ENCODE assay signal across 8 cellular contexts in the genomic region with DNA sequence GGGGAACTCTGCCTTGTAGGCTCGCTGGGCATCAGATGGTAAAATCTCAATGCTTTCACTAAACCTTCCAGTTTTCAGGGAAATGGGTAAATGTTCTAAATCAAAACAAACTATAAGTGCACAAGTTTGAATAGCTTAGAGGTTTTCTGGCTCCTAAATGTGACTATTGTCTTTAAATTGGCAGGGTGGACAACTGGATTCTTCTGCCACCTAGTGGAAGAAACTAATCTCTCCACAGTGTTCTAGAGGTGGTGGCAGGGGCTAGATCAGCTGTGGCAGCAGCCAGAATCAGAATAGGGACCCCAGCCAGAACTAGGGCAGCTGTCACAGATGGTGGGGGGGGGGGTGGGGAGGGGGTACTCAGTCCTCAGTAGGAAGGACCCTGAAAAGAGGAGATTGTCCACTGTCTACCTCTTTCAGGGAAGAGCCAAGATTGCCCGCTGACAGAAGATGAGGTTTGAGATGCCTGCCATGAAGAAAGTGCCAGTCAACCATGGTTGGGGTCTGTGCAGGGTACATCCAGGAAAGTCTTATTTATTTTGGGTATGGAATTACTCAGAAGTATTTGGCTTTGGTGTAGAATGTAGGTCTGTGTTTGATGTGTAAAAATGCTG.
A peak's percentile ranks its signal among the peaks of the same experiment; 100 is the strongest.
DNase-seq lines count a peak whose midpoint lies in the region; ATAC-seq and TF ChIP-seq lines count a peak whose summit lies in the region.

No MANE protein-coding gene starts in this region.

- POLR2A ChIA-PET in HEK293 (lab: Yijun Ruan, JAX), result no interaction called here

- peak; percentile 10 for DNase-seq in NCI-H2171 treated with DMSO at 0.1 percent for 48 hours (lab: John Stamatoyannopoulos, UW)
- DNase-seq in NCI-H2171 (lab: John Stamatoyannopoulos, UW), result no peak
- DNase-seq in OCI-M1 (lab: John Stamatoyannopoulos, UW), result peak; percentile 81
- DNase-seq in endothelial cell (ENCODE audit: low spot score), result peak; percentile 36
- DNase-seq in mucosa of descending colon, result peak in 1 of 3 donors; percentile 38
- no peak for DNase-seq in NK-92 treated with Interleukin-12 subunit alpha and Interleukin-12 subunit beta, amount 100 ng/mL, for 24 hours (lab: John Stamatoyannopoulos, UW)

- no peaks in the 10 kb centered on the region for H3K36me3 ChIP-seq in HEK293 (ENCODE audit: control insufficient read depth in 2 of 2, insufficient read depth in 1 of 2, low read length in 2 of 2)
- no peaks in the 10 kb centered on the region for H3K36me3 ChIP-seq in mucosa of descending colon (ENCODE audit: low read depth)

- no peak overlapping the region for H3K27ac ChIP-seq in HEK293 (ENCODE audit: extremely low read depth, low read depth, low read length)

- H3K4me3 ChIP-seq in HEK293 (ENCODE audit: low read depth, low read length) (no peak overlapping the region), mucosa of descending colon (no peak overlapping the region)

- H3K9me3 ChIP-seq in HEK293 (ENCODE audit: control insufficient read depth, insufficient read depth, low read depth, low read length) (no peaks in the 10 kb centered on the region), mucosa of descending colon (no peaks in the 10 kb centered on the region)

- CTCF ChIA-PET in HEK293 (lab: Yijun Ruan, JAX), result interaction anchor here (0.5 to 4.4 kb wide), 23 partner anchors 8 to 1289 kb away, joined by 3 to 37 read pairs (median 4); no protein-coding TSS in a partner anchor

- no peaks in the 10 kb centered on the region for H3K27me3 Mint-ChIP-seq in endothelial cell (ENCODE audit: unreplicated experiment)

- ATAC-seq in mucosa of descending colon (peak; percentile 42), HG03469 (IDR thresholded peaks at IDR 0.05; ENCODE audit: unreplicated experiment) (no peak)

- no peak for TF ChIP-seq CTCF in HEK293 (tag by site-specific recombination; IDR thresholded peaks at IDR 0.05)
- TF ChIP-seq CTCF in endothelial cell (IDR thresholded peaks at IDR 0.05; ENCODE audit: unreplicated experiment), result peak; percentile 66
- peak; percentile 15 for TF ChIP-seq CTCF in mucosa of descending colon (IDR thresholded peaks at IDR 0.05)

- H3K36me3 Mint-ChIP-seq in endothelial cell (ENCODE audit: low read depth, unreplicated experiment), result no peaks in the 10 kb centered on the region

- intact Hi-C loops in mucosa of descending colon (cut with DNase I, micrococcal nuclease), result loop anchor here in 1 of 2 donors (5.0 kb wide), 1 partner anchor 116 kb away; no protein-coding TSS in a partner anchor

- H3K4me1 ChIP-seq in HEK293 (ENCODE audit: control insufficient read depth, insufficient read depth, low read length) (no peaks in the 10 kb centered on the region), mucosa of descending colon (ENCODE audit: low read depth) (no peaks in the 10 kb centered on the region)

- no peaks in the 10 kb centered on the region for H3K9me3 Mint-ChIP-seq in endothelial cell (ENCODE audit: unreplicated experiment)

- no peak overlapping the region for H3K4me3 Mint-ChIP-seq in endothelial cell (ENCODE audit: unreplicated experiment)

- no peak overlapping the region for H3K27ac Mint-ChIP-seq in endothelial cell (ENCODE audit: unreplicated experiment)

- no peaks in the 10 kb centered on the region for H3K4me1 Mint-ChIP-seq in endothelial cell (ENCODE audit: unreplicated experiment)

TF ChIP-seq in HEK293, 187 proteins besides CTCF, POLR2A, EP300 and RAD21:
- TF ChIP-seq EGR2 (tag by site-specific recombination; IDR thresholded peaks at IDR 0.05; ENCODE audit: low read depth) (no peak), ZNF311 (tag by site-specific recombination; IDR thresholded peaks at IDR 0.05; ENCODE audit: borderline replicate concordance) (no peak), ZNF654 (tag by site-specific recombination; IDR thresholded peaks at IDR 0.05; ENCODE audit: low read depth) (peak; percentile 52)

Comparison
In these comparisons a context has a peak if more than half of its experiments do, and no peak if none do; other contexts are left out.
1. DNase-seq: peak in NCI-H2171 treated with DMSO at 0.1 percent for 48 hours (single experiment), OCI-M1 (single experiment) and endothelial cell (single experiment); none in NCI-H2171 (single experiment) and NK-92 treated with Interleukin-12 subunit alpha and Interleukin-12 subunit beta, amount 100 ng/mL, for 24 hours (single experiment).